15 cellular contexts compared by ENCODE assay signal in the genomic region with DNA sequence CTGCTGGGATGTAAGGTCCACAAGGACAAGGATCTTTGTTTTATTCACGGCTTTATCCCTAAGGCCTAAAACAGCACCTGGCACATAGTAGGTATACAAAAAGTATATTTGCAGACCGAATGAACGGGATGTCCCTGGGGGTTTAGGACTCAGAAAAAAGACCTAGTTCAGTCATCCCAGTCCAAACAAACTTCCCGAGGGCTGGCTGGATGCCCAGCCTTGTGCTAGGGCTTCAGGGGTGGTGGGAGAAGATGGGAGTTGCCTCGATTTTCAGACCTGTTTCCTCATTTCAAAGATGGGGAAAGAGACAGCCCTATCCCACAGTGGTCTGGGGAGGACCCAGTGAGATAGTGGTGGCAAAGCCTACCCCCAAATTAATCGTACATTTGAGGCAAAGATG. TPM values are rescaled to one million over a fixed set of nuclear protein-coding genes. Genes with fewer than 3 reads are reported as not detected.
"Had no signal": no experiment of that assay in that cellular context is flagged by ENCODE, and none has a peak within 500 bp of the region (broad histone marks: within the 10 kb centered on the region; RNA-seq: fewer than 3 reads in every experiment).

No MANE protein-coding gene starts in this region.

- H3K9me3 ChIP-seq: lower lobe of right lung, pancreas, tibial artery had no signal

- ATAC-seq: left cardiac atrium, lower lobe of right lung, pancreas, WTC11 had no signal

- H3K4me3 ChIP-seq: coronary artery, lower lobe of right lung, pancreas, SK-N-MC, tibial artery had no signal

- H3K36me3 ChIP-seq: lower lobe of right lung, pancreas, tibial artery had no signal

- DNase-seq: activated CD4-positive, alpha-beta T cell treated with anti-CD3 and anti-CD28 coated beads, Interleukin-2, amount 10 ng/mL, durations not matched to agents 24 days and 14 days; activated CD8-positive, alpha-beta memory T cell treated with anti-CD3 and anti-CD28 coated beads for 24 hours; activated gamma-delta T cell; caudate nucleus; effector CD4-positive, alpha-beta T cell; left cardiac atrium; lower lobe of right lung; midbrain; small intestine; tibial artery had no signal

- FAIRE-seq: pancreas, small intestine had no signal

- H3K27ac ChIP-seq: coronary artery, lower lobe of right lung, pancreas, SK-N-MC, tibial artery had no signal

RNA-seq across cellular contexts. Expression of gene MZB1, which starts 8.2 kb away (rescaled TPM):
- total RNA-seq: renal cortical epithelial cell had no signal

RNA-seq across cellular contexts. Expression of gene SLC23A1, which starts 14.8 kb away (rescaled TPM):
- total RNA-seq: left cardiac atrium, WTC11 had no signal
